Comparison of ENCODE assay signal across 1 cellular context in the genomic region with DNA sequence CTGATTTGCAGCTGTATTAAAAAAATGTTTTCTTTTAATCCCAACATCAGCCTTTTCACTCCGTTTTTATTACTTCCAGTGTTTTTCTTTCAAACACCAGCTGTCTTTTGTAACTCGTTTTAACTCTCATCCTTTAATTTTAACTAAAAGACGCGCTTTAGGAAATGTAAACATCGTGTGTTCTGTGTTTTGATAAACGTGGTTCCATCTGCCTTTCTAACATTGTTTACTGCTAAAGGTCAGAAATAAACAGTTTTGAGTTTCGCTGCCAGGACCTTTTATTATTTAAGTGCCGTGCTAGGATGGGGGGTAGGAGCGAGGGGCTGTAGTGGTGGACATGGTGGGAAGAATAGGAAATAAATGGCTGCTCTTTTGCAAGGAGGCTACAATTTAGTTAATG.
TF ChIP-seq lines count a peak whose summit lies in the region.

No MANE protein-coding gene starts in this region.

TF ChIP-seq in K562, 482 proteins besides CTCF, POLR2A, EP300 and RAD21 (continued from another document):
- TF ChIP-seq, protein P1, sequence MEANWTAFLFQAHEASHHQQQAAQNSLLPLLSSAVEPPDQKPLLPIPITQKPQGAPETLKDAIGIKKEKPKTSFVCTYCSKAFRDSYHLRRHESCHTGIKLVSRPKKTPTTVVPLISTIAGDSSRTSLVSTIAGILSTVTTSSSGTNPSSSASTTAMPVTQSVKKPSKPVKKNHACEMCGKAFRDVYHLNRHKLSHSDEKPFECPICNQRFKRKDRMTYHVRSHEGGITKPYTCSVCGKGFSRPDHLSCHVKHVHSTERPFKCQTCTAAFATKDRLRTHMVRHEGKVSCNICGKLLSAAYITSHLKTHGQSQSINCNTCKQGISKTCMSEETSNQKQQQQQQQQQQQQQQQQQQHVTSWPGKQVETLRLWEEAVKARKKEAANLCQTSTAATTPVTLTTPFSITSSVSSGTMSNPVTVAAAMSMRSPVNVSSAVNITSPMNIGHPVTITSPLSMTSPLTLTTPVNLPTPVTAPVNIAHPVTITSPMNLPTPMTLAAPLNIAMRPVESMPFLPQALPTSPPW (CRISPR knock-in tag; IDR thresholded peaks at IDR 0.05): no peak
- no peak for TF ChIP-seq CTBP1 (IDR thresholded peaks at IDR 0.05; ENCODE audit: borderline replicate concordance)
- TF ChIP-seq HMGN3 (IDR thresholded peaks at IDR 0.05; ENCODE audit: borderline replicate concordance, extremely low read depth, insufficient read length, low read depth, low read length): no peak
- TF ChIP-seq HIVEP1 (CRISPR knock-in tag; IDR thresholded peaks at IDR 0.05): no peak
- no peak for TF ChIP-seq ZNF696 (CRISPR knock-in tag; conservative IDR thresholded peaks at IDR 0.05)
- TF ChIP-seq, protein P2, sequence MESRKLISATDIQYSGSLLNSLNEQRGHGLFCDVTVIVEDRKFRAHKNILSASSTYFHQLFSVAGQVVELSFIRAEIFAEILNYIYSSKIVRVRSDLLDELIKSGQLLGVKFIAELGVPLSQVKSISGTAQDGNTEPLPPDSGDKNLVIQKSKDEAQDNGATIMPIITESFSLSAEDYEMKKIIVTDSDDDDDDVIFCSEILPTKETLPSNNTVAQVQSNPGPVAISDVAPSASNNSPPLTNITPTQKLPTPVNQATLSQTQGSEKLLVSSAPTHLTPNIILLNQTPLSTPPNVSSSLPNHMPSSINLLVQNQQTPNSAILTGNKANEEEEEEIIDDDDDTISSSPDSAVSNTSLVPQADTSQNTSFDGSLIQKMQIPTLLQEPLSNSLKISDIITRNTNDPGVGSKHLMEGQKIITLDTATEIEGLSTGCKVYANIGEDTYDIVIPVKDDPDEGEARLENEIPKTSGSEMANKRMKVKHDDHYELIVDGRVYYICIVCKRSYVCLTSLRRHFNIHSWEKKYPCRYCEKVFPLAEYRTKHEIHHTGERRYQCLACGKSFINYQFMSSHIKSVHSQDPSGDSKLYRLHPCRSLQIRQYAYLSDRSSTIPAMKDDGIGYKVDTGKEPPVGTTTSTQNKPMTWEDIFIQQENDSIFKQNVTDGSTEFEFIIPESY (CRISPR knock-in tag; IDR thresholded peaks at IDR 0.05): no peak
- no peak for TF ChIP-seq PTRF (tag; IDR thresholded peaks at IDR 0.05)
- TF ChIP-seq, protein P3, sequence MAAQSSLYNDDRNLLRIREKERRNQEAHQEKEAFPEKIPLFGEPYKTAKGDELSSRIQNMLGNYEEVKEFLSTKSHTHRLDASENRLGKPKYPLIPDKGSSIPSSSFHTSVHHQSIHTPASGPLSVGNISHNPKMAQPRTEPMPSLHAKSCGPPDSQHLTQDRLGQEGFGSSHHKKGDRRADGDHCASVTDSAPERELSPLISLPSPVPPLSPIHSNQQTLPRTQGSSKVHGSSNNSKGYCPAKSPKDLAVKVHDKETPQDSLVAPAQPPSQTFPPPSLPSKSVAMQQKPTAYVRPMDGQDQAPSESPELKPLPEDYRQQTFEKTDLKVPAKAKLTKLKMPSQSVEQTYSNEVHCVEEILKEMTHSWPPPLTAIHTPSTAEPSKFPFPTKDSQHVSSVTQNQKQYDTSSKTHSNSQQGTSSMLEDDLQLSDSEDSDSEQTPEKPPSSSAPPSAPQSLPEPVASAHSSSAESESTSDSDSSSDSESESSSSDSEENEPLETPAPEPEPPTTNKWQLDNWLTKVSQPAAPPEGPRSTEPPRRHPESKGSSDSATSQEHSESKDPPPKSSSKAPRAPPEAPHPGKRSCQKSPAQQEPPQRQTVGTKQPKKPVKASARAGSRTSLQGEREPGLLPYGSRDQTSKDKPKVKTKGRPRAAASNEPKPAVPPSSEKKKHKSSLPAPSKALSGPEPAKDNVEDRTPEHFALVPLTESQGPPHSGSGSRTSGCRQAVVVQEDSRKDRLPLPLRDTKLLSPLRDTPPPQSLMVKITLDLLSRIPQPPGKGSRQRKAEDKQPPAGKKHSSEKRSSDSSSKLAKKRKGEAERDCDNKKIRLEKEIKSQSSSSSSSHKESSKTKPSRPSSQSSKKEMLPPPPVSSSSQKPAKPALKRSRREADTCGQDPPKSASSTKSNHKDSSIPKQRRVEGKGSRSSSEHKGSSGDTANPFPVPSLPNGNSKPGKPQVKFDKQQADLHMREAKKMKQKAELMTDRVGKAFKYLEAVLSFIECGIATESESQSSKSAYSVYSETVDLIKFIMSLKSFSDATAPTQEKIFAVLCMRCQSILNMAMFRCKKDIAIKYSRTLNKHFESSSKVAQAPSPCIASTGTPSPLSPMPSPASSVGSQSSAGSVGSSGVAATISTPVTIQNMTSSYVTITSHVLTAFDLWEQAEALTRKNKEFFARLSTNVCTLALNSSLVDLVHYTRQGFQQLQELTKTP (IDR thresholded peaks at IDR 0.05; ENCODE audit: low read depth in 1 of 2, partially characterized antibody in 2 of 2): peak in 1 of 2 experiments; percentile 28
- no peak for TF ChIP-seq L3MBTL2 (IDR thresholded peaks at IDR 0.05)
- TF ChIP-seq KLF1 (tag; IDR thresholded peaks at IDR 0.05): no peak
- no peak for TF ChIP-seq MAFF (IDR thresholded peaks at IDR 0.05; ENCODE audit: low read length)
- no peak for TF ChIP-seq ZNF165 (CRISPR knock-in tag; IDR thresholded peaks at IDR 0.05; ENCODE audit: borderline replicate concordance)
